Comparison of ENCODE assay signal across 9 cellular contexts in genomic region chr5:149445739-149446369, GRCh38.
DNase-seq lines count a peak whose midpoint lies in the region; ATAC-seq and TF ChIP-seq lines count a peak whose summit lies in the region.
"Had no signal": no experiment of that assay in that cellular context is flagged by ENCODE, and none has a peak within 500 bp of the region (broad histone marks: within the 10 kb centered on the region; RNA-seq: fewer than 3 reads in every experiment).

No MANE protein-coding gene starts in this region.

- WGBS in gastroesophageal sphincter (ENCODE audit: low coverage in 1 of 2), 2 donors = 31 to 36% methylated on average over 5 to 6 of the region's 9 CpGs
- 54 to 58% methylated on average over 9 of the region's 9 CpGs for WGBS in sigmoid colon, 2 donors

- peak in 1 of 4 experiments; percentile 38 for TF ChIP-seq CTCF in gastroesophageal sphincter (IDR thresholded peaks at IDR 0.05)
- TF ChIP-seq CTCF in sigmoid colon (IDR thresholded peaks at IDR 0.05) = peak in 1 of 4 experiments; percentile 7

- H3K27me3 ChIP-seq in gastroesophageal sphincter (no peaks in the 10 kb centered on the region), sigmoid colon (no peaks in the 10 kb centered on the region)

- peak overlapping the region; percentile 74 to 92 (median 81) for H3K27ac ChIP-seq in gastroesophageal sphincter
- peak overlapping the region; percentile 86 to 98 (median 90) for H3K27ac ChIP-seq in sigmoid colon

- ATAC-seq in SK-N-SH treated with all-trans-retinoic acid at 6 μM for 48 hours (peak; percentile 80), gastroesophageal sphincter (peak; percentile 56), GM18520 (IDR thresholded peaks at IDR 0.05; ENCODE audit: unreplicated experiment) (no peak), GM18502 (IDR thresholded peaks at IDR 0.05; ENCODE audit: poor library complexity, unreplicated experiment) (no peak)

- H3K4me3 ChIP-seq in gastroesophageal sphincter = no peak overlapping the region
- no peak overlapping the region for H3K4me3 ChIP-seq in sigmoid colon

- TF ChIP-seq EP300 in gastroesophageal sphincter (IDR thresholded peaks at IDR 0.05) (no peak), sigmoid colon (IDR thresholded peaks at IDR 0.05) (peak in 3 of 4 donors; percentile 58 to 94 (median 89))

- H3K36me3 ChIP-seq in gastroesophageal sphincter (no peaks in the 10 kb centered on the region), sigmoid colon (no peaks in the 10 kb centered on the region)

- H3K4me1 ChIP-seq in gastroesophageal sphincter = peaks cover 9 to 73% (median 29%) of the 10 kb centered on the region in 3 donors
- peaks cover 2 to 84% (median 72%) of the 10 kb centered on the region in 4 donors for H3K4me1 ChIP-seq in sigmoid colon

- peak; percentile 100 for DNase-seq in GM04503 (ENCODE audit: low read depth)
- DNase-seq in sigmoid colon = peak; percentile 94
- no peak for DNase-seq in stimulated activated CD4-positive, alpha-beta T cell treated with anti-CD3 and anti-CD28 coated beads, Interleukin-4, amount 100 ng/mL, for 1 hour
- DNase-seq in ureter (ENCODE audit: low spot score) = no peak
- DNase-seq: central memory CD4-positive, alpha-beta T cell had no signal

- intact Hi-C loops in sigmoid colon (cut with DNase I) = loop anchor here (1.0 kb wide), 1 partner anchor 40 kb away; no protein-coding TSS in a partner anchor

- no peaks in the 10 kb centered on the region for H3K9me3 ChIP-seq in gastroesophageal sphincter
- no peaks in the 10 kb centered on the region for H3K9me3 ChIP-seq in sigmoid colon

- TF ChIP-seq POLR2A in gastroesophageal sphincter (IDR thresholded peaks at IDR 0.05) = no peak
- no peak for TF ChIP-seq POLR2A in sigmoid colon (IDR thresholded peaks at IDR 0.05)

TF ChIP-seq in SK-N-SH treated with all-trans-retinoic acid at 6 μM for 48 hours, 23 proteins besides CTCF, POLR2A, EP300 and RAD21:
- peak; percentile 41; the same call in 1 of the 2 replicates for TF ChIP-seq ZFP3 (CRISPR knock-in tag; IDR thresholded peaks at IDR 0.05)
- TF ChIP-seq ZNF565 (CRISPR knock-in tag; conservative IDR thresholded peaks at IDR 0.05; ENCODE audit: low read depth) = no peak
- TF ChIP-seq ISL1 (CRISPR knock-in tag; IDR thresholded peaks at IDR 0.05) = peak; percentile 29; the same call in 1 of the 2 replicates
- TF ChIP-seq ZC3H10 (CRISPR knock-in tag; IDR thresholded peaks at IDR 0.05) = 0 out of 2 replicates have a peak, but pooled peaks have one; percentile 49
- TF ChIP-seq GLIS3 (CRISPR knock-in tag; IDR thresholded peaks at IDR 0.05) = no peak
- TF ChIP-seq CSDC2 (CRISPR knock-in tag; IDR thresholded peaks at IDR 0.05) = peak; percentile 90; the same call in 1 of the 2 replicates
- 0 out of 2 replicates have a peak, but pooled peaks have one; percentile 39 for TF ChIP-seq SNAI2 (CRISPR knock-in tag; IDR thresholded peaks at IDR 0.05)
- TF ChIP-seq TCF4 (CRISPR knock-in tag; IDR thresholded peaks at IDR 0.05; ENCODE audit: borderline replicate concordance) = no peak
- peak; percentile 49; the same call in 1 of the 2 replicates for TF ChIP-seq TOX (CRISPR knock-in tag; IDR thresholded peaks at IDR 0.05; ENCODE audit: borderline replicate concordance)

Comparison
In these comparisons a context has a peak if more than half of its experiments do, and no peak if none do; other contexts are left out.
1. DNase-seq: peak in GM04503 (single experiment) and sigmoid colon (single experiment); none in stimulated activated CD4-positive, alpha-beta T cell treated with anti-CD3 and anti-CD28 coated beads, Interleukin-4, amount 100 ng/mL, for 1 hour (single experiment) and ureter (single experiment).
2. ATAC-seq: peak in SK-N-SH treated with all-trans-retinoic acid at 6 μM for 48 hours (single experiment) and gastroesophageal sphincter (single experiment); none in GM18520 (single experiment) and GM18502 (single experiment).